In genomic region chr1:65310078-65310587, GRCh38 we compare ENCODE assay signal across 8 cellular contexts. TPM values are rescaled to one million over a fixed set of nuclear protein-coding genes. Genes with fewer than 3 reads are reported as not detected.
DNase-seq lines count a peak whose midpoint lies in the region; ATAC-seq and TF ChIP-seq lines count a peak whose summit lies in the region.

No MANE protein-coding gene starts in this region.

- CTCF ChIA-PET in MCF 10A (lab: Yijun Ruan, JAX) = interaction anchor here (0.6 to 1.9 kb wide), 12 partner anchors 19 to 378 kb away, joined by 3 to 17 read pairs (median 3); no protein-coding TSS in a partner anchor

- H3K4me3 ChIP-seq in lower lobe of right lung = peak overlapping the region; percentile 45
- no peak overlapping the region for H3K4me3 ChIP-seq in MM.1S (ENCODE audit: low read length)

- intact Hi-C loops in MCF 10A (cut with micrococcal nuclease) = no loop called here
- intact Hi-C loops in lower lobe of right lung (cut with DNase I) = no loop called here

- no peak overlapping the region for H3K9ac ChIP-seq in MM.1S (ENCODE audit: low read length)

- H3K27me3 ChIP-seq in lower lobe of right lung (ENCODE audit: low read depth) = peaks cover 10% of the 10 kb centered on the region
- H3K27me3 ChIP-seq in MM.1S (replicated peaks; ENCODE audit: insufficient read depth, low read length) = no peaks in the 10 kb centered on the region

- no peaks in the 10 kb centered on the region for H4K20me1 ChIP-seq in MM.1S (ENCODE audit: insufficient read depth, low read length)

- H2AFZ ChIP-seq in MM.1S (ENCODE audit: low read length) = no peak overlapping the region

- H3K27ac ChIP-seq in lower lobe of right lung (no peak overlapping the region), MM.1S (ENCODE audit: low read length) (no peak overlapping the region)

- POLR2A ChIA-PET in MCF 10A (lab: Yijun Ruan, JAX) = interaction anchor here (1.0 to 1.9 kb wide), 4 partner anchors 34 to 110 kb away, joined by 3 to 6 read pairs (median 3); no protein-coding TSS in a partner anchor

- ATAC-seq in lower lobe of right lung = peak; percentile 45 to 65
- no peak for ATAC-seq in GM21717 (IDR thresholded peaks at IDR 0.05; ENCODE audit: unreplicated experiment)
- ATAC-seq in HG02884 (IDR thresholded peaks at IDR 0.05; ENCODE audit: unreplicated experiment) = no peak
- no peak for ATAC-seq in HG03378 (IDR thresholded peaks at IDR 0.05; ENCODE audit: unreplicated experiment)

- no peaks in the 10 kb centered on the region for H3K9me2 ChIP-seq in MM.1S (replicated peaks; ENCODE audit: insufficient read depth, low read length)

- H3F3A ChIP-seq in MM.1S (ENCODE audit: insufficient read depth, low read length) = no peaks in the 10 kb centered on the region

- H3K79me2 ChIP-seq in MM.1S (ENCODE audit: low read length) = no peaks in the 10 kb centered on the region

- H3K27me3 Mint-ChIP-seq in MCF 10A (ENCODE audit: insufficient read depth, unreplicated experiment) = no peaks in the 10 kb centered on the region

- no peak for TF ChIP-seq CTCF in MCF 10A (IDR thresholded peaks at IDR 0.05; ENCODE audit: unreplicated experiment)
- TF ChIP-seq CTCF in lower lobe of right lung (IDR thresholded peaks at IDR 0.05) = no peak
- no peak for TF ChIP-seq CTCF in MM.1S (IDR thresholded peaks at IDR 0.05; ENCODE audit: low read length)

- H3K27ac Mint-ChIP-seq in MCF 10A (ENCODE audit: low read depth, unreplicated experiment) = no peak overlapping the region

- no peaks in the 10 kb centered on the region for H3K9me3 Mint-ChIP-seq in MCF 10A (ENCODE audit: unreplicated experiment)

- H3K36me3 Mint-ChIP-seq in MCF 10A (ENCODE audit: insufficient read depth, unreplicated experiment) = peaks cover 5% of the 10 kb centered on the region

- H3K9me3 ChIP-seq in lower lobe of right lung = no peaks in the 10 kb centered on the region
- H3K9me3 ChIP-seq in MM.1S (replicated peaks; ENCODE audit: insufficient read depth, low read length) = no peaks in the 10 kb centered on the region

- DNase-seq in DMS153 (lab: John Stamatoyannopoulos, UW) (peak; percentile 50), NCI-H2029 treated with DMSO at 0.1 percent for 48 hours (lab: John Stamatoyannopoulos, UW) (peak; percentile 88), MCF 10A (ENCODE audit: unreplicated experiment) (no peak), lower lobe of right lung (no peak), MM.1S (no peak)

- H3K4me1 Mint-ChIP-seq in MCF 10A (ENCODE audit: insufficient read depth, unreplicated experiment) = no peaks in the 10 kb centered on the region

- H3K4me1 ChIP-seq in lower lobe of right lung = peaks cover 4% of the 10 kb centered on the region
- H3K4me1 ChIP-seq in MM.1S (ENCODE audit: low read length) = no peaks in the 10 kb centered on the region

- H3K4me3 Mint-ChIP-seq in MCF 10A (ENCODE audit: unreplicated experiment) = peak overlapping the region; percentile 82

- H3K36me3 ChIP-seq in lower lobe of right lung = no peaks in the 10 kb centered on the region
- no peaks in the 10 kb centered on the region for H3K36me3 ChIP-seq in MM.1S (replicated peaks; ENCODE audit: insufficient read depth, low read length)

- BruUV-seq in MCF 10A (replicated peaks; lab: Mats Ljungman, UMichigan) = no TSS peak

- H3K4me2 ChIP-seq in MM.1S (ENCODE audit: low read depth, low read length) = no peak overlapping the region

RNA-seq across cellular contexts. Expression of gene DNAJC6, which starts 0.8 kb away (rescaled TPM):
- total RNA-seq in MCF 10A (2022) (7.9 and 8.4 TPM in 2 replicates), lower lobe of right lung (10.5 TPM)

Comparison
In these comparisons a context has a peak if more than half of its experiments do, and no peak if none do; other contexts are left out.
1. DNase-seq: peak in DMS153 (single experiment) and NCI-H2029 treated with DMSO at 0.1 percent for 48 hours (single experiment); none in MCF 10A (single experiment), lower lobe of right lung (single experiment) and MM.1S (single experiment).
2. ATAC-seq: peak in lower lobe of right lung (2 of 2); none in GM21717 (single experiment), HG02884 (single experiment) and HG03378 (single experiment).